8 cellular contexts compared by ENCODE assay signal in genomic region chr6:164275773-164276172, GRCh38.
"Had no signal": no experiment of that assay in that cellular context is flagged by ENCODE, and none has a peak within 500 bp of the region (broad histone marks: within the 10 kb centered on the region; RNA-seq: fewer than 3 reads in every experiment).

No MANE protein-coding gene starts in this region.

- DNase-seq: GDM1, GF-D8 had no signal

- H3K4me3 ChIP-seq: GM12878 had no signal

- FAIRE-seq: G401.6, GM12878, GM12891, GM12892, GM18507, GM19239 had no signal

- ATAC-seq: GM12878 had no signal
